32 cellular contexts compared by ENCODE assay signal in the genomic region with DNA sequence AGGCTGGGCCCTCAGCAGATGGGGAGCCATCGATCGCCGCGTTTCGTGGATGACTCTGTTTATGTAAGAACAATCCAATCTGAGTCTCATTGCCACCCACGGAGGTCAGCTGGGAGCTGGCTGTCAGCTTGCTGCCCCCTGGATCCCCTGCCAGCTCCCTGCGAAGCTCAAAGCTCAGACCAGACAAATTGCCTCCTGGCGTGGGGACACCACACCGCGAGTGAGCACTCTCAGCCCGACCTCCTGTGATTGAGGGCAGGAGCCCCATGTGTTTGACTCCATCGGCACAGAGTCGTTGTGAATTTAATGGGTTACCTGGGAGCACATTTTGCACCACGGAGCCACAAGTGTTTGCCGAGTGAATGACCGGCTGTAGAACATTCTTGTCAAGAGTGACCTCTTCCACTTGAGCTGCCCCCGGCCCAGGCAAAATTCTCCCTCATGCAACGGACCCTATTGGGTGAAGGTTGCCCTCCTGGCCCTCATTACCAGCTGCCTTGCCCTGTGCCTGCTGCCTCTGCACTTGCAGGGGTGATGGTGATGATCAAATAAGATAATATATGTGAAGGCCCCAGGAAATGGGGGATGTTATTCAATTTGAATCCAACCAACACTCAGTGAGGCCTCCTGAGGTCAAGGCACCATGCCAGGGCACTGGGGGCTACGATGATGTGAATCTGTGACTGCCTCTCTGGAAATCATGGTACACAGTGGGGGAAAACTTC. TPM values are rescaled to one million over a fixed set of nuclear protein-coding genes. Genes with fewer than 3 reads are reported as not detected.
DNase-seq lines count a peak whose midpoint lies in the region; ATAC-seq, FAIRE-seq and TF ChIP-seq lines count a peak whose summit lies in the region.
"Had no signal": no experiment of that assay in that cellular context is flagged by ENCODE, and none has a peak within 500 bp of the region (broad histone marks: within the 10 kb centered on the region; RNA-seq: fewer than 3 reads in every experiment).

No MANE protein-coding gene starts in this region.

- peaks cover 14 to 23% of the 10 kb centered on the region in 2 experiments for H3K36me3 ChIP-seq in HepG2 (replicated peaks in 1 of 2; ENCODE audit: control insufficient read depth in 1 of 2, insufficient read depth in 2 of 2, low read length in 2 of 2)

- WGBS in HepG2 (ENCODE audit: low lambda C conversion rate): 16% methylated on average over 15 of the region's 19 CpGs

- TF ChIP-seq EP300 in HepG2 (IDR thresholded peaks at IDR 0.05; ENCODE audit: low read depth in 2 of 2, low read length in 2 of 2) (no peak), HepG2 (CRISPR knock-in tag; IDR thresholded peaks at IDR 0.05; ENCODE audit: borderline replicate concordance) (no peak)

- H3K79me2 ChIP-seq in HepG2 (ENCODE audit: insufficient read depth, low read length): no peaks in the 10 kb centered on the region

- no peak overlapping the region for H3K27ac Mint-ChIP-seq in activated CD4-positive, alpha-beta T cell treated with anti-CD3 and anti-CD28 coated beads for 36 hours
- peak overlapping the region; percentile 6 for H3K27ac Mint-ChIP-seq in stimulated activated effector memory CD8-positive, alpha-beta T cell treated with anti-CD3 and anti-CD28 coated beads, Interleukin-12 subunit alpha, Interleukin-12 subunit beta, amount 100 ng/mL, for 72 hours
- H3K27ac Mint-ChIP-seq: activated naive CD4-positive, alpha-beta T cell treated with anti-CD3 and anti-CD28 coated beads, Interleukin-2, amount 50 U/mL, for 24 hours; type B pancreatic cell had no signal

- no peak overlapping the region for H3K4me3 Mint-ChIP-seq in activated CD4-positive, alpha-beta T cell treated with anti-CD3 and anti-CD28 coated beads for 36 hours
- no peak overlapping the region for H3K4me3 Mint-ChIP-seq in stimulated activated effector memory CD8-positive, alpha-beta T cell treated with anti-CD3 and anti-CD28 coated beads, Interleukin-12 subunit alpha, Interleukin-12 subunit beta, amount 100 ng/mL, for 72 hours
- H3K4me3 Mint-ChIP-seq: activated naive CD4-positive, alpha-beta T cell treated with anti-CD3 and anti-CD28 coated beads, Interleukin-2, amount 50 U/mL, for 24 hours; type B pancreatic cell had no signal

- peaks cover 7% of the 10 kb centered on the region for H3K27me3 Mint-ChIP-seq in activated CD4-positive, alpha-beta T cell treated with anti-CD3 and anti-CD28 coated beads for 36 hours

- no peaks in the 10 kb centered on the region for H3K4me1 Mint-ChIP-seq in activated CD4-positive, alpha-beta T cell treated with anti-CD3 and anti-CD28 coated beads for 36 hours
- H3K4me1 Mint-ChIP-seq in stimulated activated effector memory CD8-positive, alpha-beta T cell treated with anti-CD3 and anti-CD28 coated beads, Interleukin-12 subunit alpha, Interleukin-12 subunit beta, amount 100 ng/mL, for 72 hours: no peaks in the 10 kb centered on the region
- H3K4me1 Mint-ChIP-seq: activated naive CD4-positive, alpha-beta T cell treated with anti-CD3 and anti-CD28 coated beads, Interleukin-2, amount 50 U/mL, for 24 hours had no signal

- POLR2A ChIA-PET in activated CD4-positive, alpha-beta T cell treated with anti-CD3 and anti-CD28 coated beads for 36 hours (lab: Charles Lee): no interaction called here
- POLR2A ChIA-PET in RWPE1 (lab: Yijun Ruan, JAX; ENCODE audit: low non-redundant PET) (no interaction called here), HepG2 (lab: Yijun Ruan, JAX) (no interaction called here)

- H3K4me2 ChIP-seq in HepG2 (ENCODE audit: low read depth, low read length): no peak overlapping the region
- H3K4me2 ChIP-seq: PC-9 had no signal

- peaks cover 9 to 30% of the 10 kb centered on the region in 2 experiments; a peak in 4 of 5 replicates for H3K27me3 ChIP-seq in HepG2 (ENCODE audit: control insufficient read depth in 1 of 2, insufficient read depth in 2 of 2, low read length in 2 of 2)
- H3K27me3 ChIP-seq: MG63, SJCRH30 had no signal

- CTCF ChIA-PET in activated CD4-positive, alpha-beta T cell treated with anti-CD3 and anti-CD28 coated beads for 36 hours (lab: Charles Lee): interaction anchor here (0.6 to 6.2 kb wide), 3 partner anchors 31 to 213 kb away, joined by 3 to 84 read pairs (median 4); partner anchors contain the start of gene ACBD4
- CTCF ChIA-PET in RWPE1 (lab: Yijun Ruan, JAX): interaction anchor here (2.8 to 5.6 kb wide), 2 partner anchors 98 to 176 kb away, joined by 29 to 113 read pairs; no protein-coding TSS in a partner anchor
- CTCF ChIA-PET in HepG2 (lab: Yijun Ruan, JAX; ENCODE audit: low intra/inter-chr PET ratio, low total read pairs): no interaction called here

- H3K36me3 Mint-ChIP-seq in activated CD4-positive, alpha-beta T cell treated with anti-CD3 and anti-CD28 coated beads for 36 hours (ENCODE audit: low read depth): peaks cover 12% of the 10 kb centered on the region
- H3K36me3 Mint-ChIP-seq in stimulated activated effector memory CD8-positive, alpha-beta T cell treated with anti-CD3 and anti-CD28 coated beads, Interleukin-12 subunit alpha, Interleukin-12 subunit beta, amount 100 ng/mL, for 72 hours: peaks cover 7% of the 10 kb centered on the region
- H3K36me3 Mint-ChIP-seq: activated naive CD4-positive, alpha-beta T cell treated with anti-CD3 and anti-CD28 coated beads, Interleukin-2, amount 50 U/mL, for 24 hours had no signal

- H3K27ac ChIP-seq in RWPE1: 0 out of 2 replicates have a peak overlapping the region, but pooled peaks have one; percentile 0
- H3K27ac ChIP-seq in HepG2 (ENCODE audit: extremely low read length, insufficient read depth, low read length): no peak overlapping the region
- H3K27ac ChIP-seq: BLaER1 treated with 17β-estradiol and CSF1 and Interleukin-3, amounts not matched to agents 10 nM and 100 nM; neutrophil; PC-9; psoas muscle; SJCRH30; skin epidermis had no signal

- TF ChIP-seq POLR2A in HepG2 (IDR thresholded peaks at IDR 0.05; ENCODE audit: insufficient read depth in 1 of 2, low read depth in 2 of 2, low read length in 2 of 2): no peak

- no peaks in the 10 kb centered on the region for H4K20me1 ChIP-seq in HepG2 (ENCODE audit: insufficient read depth, low read length)

- peak; percentile 0 for DNase-seq in activated CD4-positive, alpha-beta T cell treated with anti-CD3 and anti-CD28 coated beads for 36 hours
- DNase-seq in activated CD4-positive, alpha-beta T cell treated with anti-CD3 and anti-CD28 coated beads, Interleukin-2, amount 50 U/mL, for 4 hours: no peak
- DNase-seq in RWPE1 (ENCODE audit: low spot score): no peak
- no peak for DNase-seq in HepG2 (ENCODE audit: low spot score)
- no peak for DNase-seq in stimulated activated effector memory CD8-positive, alpha-beta T cell treated with anti-CD3 and anti-CD28 coated beads, Interleukin-12 subunit alpha, Interleukin-12 subunit beta, amount 100 ng/mL, for 72 hours (ENCODE audit: low spot score in 2 of 2)
- DNase-seq in inferior parietal cortex (ENCODE audit: extremely low spot score): no peak
- DNase-seq in activated CD8-positive, alpha-beta memory T cell treated with anti-CD3 and anti-CD28 coated beads, Interleukin-2, amount 50 U/mL, for 4 hours: no peak
- DNase-seq: activated CD4-positive, alpha-beta T cell treated with anti-CD3 and anti-CD28 coated beads for 4 hours; activated T-cell treated with anti-CD3 and anti-CD28 coated beads, Interleukin-2, amount 50 U/mL, for 48 hours; COR-L47; EL; KBM-7; mammary epithelial cell; MG63; NCI-H2081; PC-9; psoas muscle; stimulated activated CD4-positive, alpha-beta T cell treated with anti-CD3 and anti-CD28 coated beads, Interleukin-1b, Interleukin-23, amount 100 ng/mL, for 48 hours; T-helper 1 cell had no signal

- no peak overlapping the region for H3K9ac ChIP-seq in HepG2 (ENCODE audit: insufficient read depth, low read depth, low read length)

- no peak overlapping the region for H3K4me3 ChIP-seq in HepG2 (replicated peaks in 1 of 3; ENCODE audit: insufficient read depth in 1 of 3, low read depth in 2 of 3, low read length in 3 of 3)
- H3K4me3 ChIP-seq: BLaER1 treated with 17β-estradiol and CSF1 and Interleukin-3, amounts not matched to agents 10 nM and 100 nM; HAP-1; MG63; PC-9; psoas muscle; SJCRH30; skin epidermis had no signal

- no peak for ATAC-seq in activated CD4-positive, alpha-beta T cell treated with anti-CD3 and anti-CD28 coated beads for 36 hours
- ATAC-seq in HepG2 (peak; percentile 3; the same call in 1 of the 3 replicates), HG02840 (IDR thresholded peaks at IDR 0.05; ENCODE audit: low FRiP score, unreplicated experiment) (no peak)
- no peak for ATAC-seq in stimulated activated effector memory CD8-positive, alpha-beta T cell treated with anti-CD3 and anti-CD28 coated beads, Interleukin-12 subunit alpha, Interleukin-12 subunit beta, amount 100 ng/mL, for 72 hours
- ATAC-seq: psoas muscle had no signal

- no peaks in the 10 kb centered on the region for H3K9me3 Mint-ChIP-seq in activated CD4-positive, alpha-beta T cell treated with anti-CD3 and anti-CD28 coated beads for 36 hours (ENCODE audit: low read depth)
- H3K9me3 Mint-ChIP-seq in stimulated activated effector memory CD8-positive, alpha-beta T cell treated with anti-CD3 and anti-CD28 coated beads, Interleukin-12 subunit alpha, Interleukin-12 subunit beta, amount 100 ng/mL, for 72 hours: no peaks in the 10 kb centered on the region
- H3K9me3 Mint-ChIP-seq: activated naive CD4-positive, alpha-beta T cell treated with anti-CD3 and anti-CD28 coated beads, Interleukin-2, amount 50 U/mL, for 24 hours; type B pancreatic cell had no signal

- BruUV-seq in HepG2 (replicated peaks; lab: Mats Ljungman, UMichigan): no TSS peak

- intact Hi-C loops in activated CD4-positive, alpha-beta T cell treated with anti-CD3 and anti-CD28 coated beads for 36 hours (cut with DNase I, micrococcal nuclease): loop anchor here (5.0 to 10.0 kb wide), 2 partner anchors 209 to 272 kb away; partner anchors contain the start of gene PLCD3 (in 1 of the 2)
- intact Hi-C loops in HepG2 (cut with micrococcal nuclease; ENCODE audit: unreplicated experiment): no loop called here

- H3K9me3 ChIP-seq in HepG2 (ENCODE audit: low read length): no peaks in the 10 kb centered on the region
- H3K9me3 ChIP-seq: BLaER1 treated with 17β-estradiol and CSF1 and Interleukin-3, amounts not matched to agents 10 nM and 100 nM; HAP-1; MG63; neutrophil; psoas muscle; SJCRH30 had no signal

- no peak for TF ChIP-seq RAD21 in HepG2 (CRISPR knock-in tag; IDR thresholded peaks at IDR 0.05)

- H2AFZ ChIP-seq in HepG2 (ENCODE audit: low read length): no peak overlapping the region
- H2AFZ ChIP-seq: PC-9 had no signal

- FAIRE-seq in HepG2 (lab: Jason Lieb, UNC): no peak
- FAIRE-seq: astrocyte, GM19239, TTC549 had no signal

- H3K4me1 ChIP-seq in HepG2 (ENCODE audit: insufficient read depth, low read length): peaks cover 10% of the 10 kb centered on the region
- H3K4me1 ChIP-seq: HAP-1, psoas muscle had no signal

- no peak for TF ChIP-seq CTCF in RWPE1 (conservative IDR thresholded peaks at IDR 0.05; ENCODE audit: low read depth)
- TF ChIP-seq CTCF in HepG2 (CRISPR knock-in tag; IDR thresholded peaks at IDR 0.05): no peak

- in situ Hi-C loops in HepG2 (cut with HindIII; ENCODE audit: extremely low pct_ligation_motif_present, low pct_unique_long_range_greater_than_20kb): loop anchor here (5.0 to 10.0 kb wide), 3 partner anchors 39 to 182 kb away; no protein-coding TSS in a partner anchor

RNA-seq across cellular contexts. Expression of gene GFAP, which starts 7.6 kb away (rescaled TPM):
- total RNA-seq in activated CD4-positive, alpha-beta T cell treated with anti-CD3 and anti-CD28 coated beads for 36 hours: not detected
- 0.11 and 0.35 TPM in 2 replicates for total RNA-seq in HepG2 (2016; rRNA removed; fragmentation: Illumina TruSeq; extraction: Trizol)
- 0.20 TPM in 1 of 2 replicates, not detected in the other for total RNA-seq in HepG2 (2016; cell fraction: cytosol; rRNA removed; fragmentation: Illumina TruSeq; extraction: Trizol; ENCODE audit: low read depth)
- 0.50 TPM in 1 of 2 replicates, not detected in the other for total RNA-seq in HepG2 (2016; cell fraction: insoluble cytoplasmic fraction; rRNA removed; fragmentation: Illumina TruSeq; extraction: Trizol)
- 0.10 and 0.22 TPM in 2 replicates for total RNA-seq in HepG2 (2016; cell fraction: membrane; rRNA removed; fragmentation: Illumina TruSeq; extraction: Trizol)
- total RNA-seq in HepG2 (2016; cell fraction: nucleus; rRNA removed; fragmentation: Illumina TruSeq; extraction: Trizol): 0.63 TPM in 1 of 2 replicates, not detected in the other
- polyA plus RNA-seq in HepG2 (2011; rRNA removed): 0.16 and 0.29 TPM in 2 replicates
- 0.08 and 0.24 TPM in 2 replicates for polyA plus RNA-seq in HepG2 (2011; cell fraction: cytosol; rRNA removed)
- polyA plus RNA-seq in HepG2 (2011; cell fraction: nucleus; rRNA removed): 0.24 and 0.99 TPM in 2 replicates
- polyA plus RNA-seq in HepG2 (2012): 0.13 TPM in 1 of 2 replicates, not detected in the other
- polyA plus RNA-seq in HepG2 (2016; cell fraction: cytosol; fragmentation: Illumina TruSeq; extraction: Trizol; ENCODE audit: low read depth): 0.18 TPM in 1 of 2 replicates, not detected in the other
- 0.39 TPM in 1 of 2 replicates, not detected in the other for polyA plus RNA-seq in HepG2 (2016; cell fraction: insoluble cytoplasmic fraction; fragmentation: Illumina TruSeq; extraction: Trizol; ENCODE audit: low read depth)
- polyA plus RNA-seq in HepG2 (2016; cell fraction: membrane; fragmentation: Illumina TruSeq; extraction: Trizol; ENCODE audit: low read depth): 0.11 and 0.38 TPM in 2 replicates
- polyA plus RNA-seq in HepG2 (2016; cell fraction: nucleus; fragmentation: Illumina TruSeq; extraction: Trizol; ENCODE audit: insufficient read depth, low read depth): not detected in 2 replicates
- polyA minus RNA-seq in HepG2 (2011; rRNA and poly(A)+ RNA removed; ENCODE audit: low replicate concordance): 0.78 TPM in 1 of 2 replicates, not detected in the other
- not detected in 2 replicates for polyA minus RNA-seq in HepG2 (2011; cell fraction: cytosol; rRNA and poly(A)+ RNA removed)
- polyA minus RNA-seq in HepG2 (2011; cell fraction: nucleus; rRNA and poly(A)+ RNA removed): not detected in 2 replicates
- total RNA-seq: activated CD8-positive, alpha-beta memory T cell treated with anti-CD3 and anti-CD28 coated beads for 36 hours; astrocyte; kidney epithelial cell; PC-9 had no signal
- polyA plus RNA-seq: mammary epithelial cell had no signal

RNA-seq across cellular contexts. Expression of gene EFTUD2, which starts 23.7 kb away (rescaled TPM):
- 100 to 1,000 TPM; 175 to 203 TPM for total RNA-seq in activated CD4-positive, alpha-beta T cell treated with anti-CD3 and anti-CD28 coated beads for 36 hours
- total RNA-seq in HepG2 (2016; rRNA removed; fragmentation: Illumina TruSeq; extraction: Trizol): 137 and 310 TPM in 2 replicates
- 12.3 and 15.8 TPM in 2 replicates for total RNA-seq in HepG2 (2016; cell fraction: cytosol; rRNA removed; fragmentation: Illumina TruSeq; extraction: Trizol; ENCODE audit: low read depth)
- total RNA-seq in HepG2 (2016; cell fraction: insoluble cytoplasmic fraction; rRNA removed; fragmentation: Illumina TruSeq; extraction: Trizol): 133 and 270 TPM in 2 replicates
- 28.2 and 35.7 TPM in 2 replicates for total RNA-seq in HepG2 (2016; cell fraction: membrane; rRNA removed; fragmentation: Illumina TruSeq; extraction: Trizol)
- total RNA-seq in HepG2 (2016; cell fraction: nucleus; rRNA removed; fragmentation: Illumina TruSeq; extraction: Trizol): 141 TPM in 2 replicates
- polyA plus RNA-seq in HepG2 (2011; rRNA removed): 107 and 111 TPM in 2 replicates
- 91.0 and 97.8 TPM in 2 replicates for polyA plus RNA-seq in HepG2 (2011; cell fraction: cytosol; rRNA removed)
- 171 and 192 TPM in 2 replicates for polyA plus RNA-seq in HepG2 (2011; cell fraction: nucleus; rRNA removed)
- polyA plus RNA-seq in HepG2 (2012): 121 and 137 TPM in 2 replicates
- polyA plus RNA-seq in HepG2 (2016; cell fraction: cytosol; fragmentation: Illumina TruSeq; extraction: Trizol; ENCODE audit: low read depth): 6.8 and 7.8 TPM in 2 replicates
- polyA plus RNA-seq in HepG2 (2016; cell fraction: insoluble cytoplasmic fraction; fragmentation: Illumina TruSeq; extraction: Trizol; ENCODE audit: low read depth): 145 and 179 TPM in 2 replicates
- polyA plus RNA-seq in HepG2 (2016; cell fraction: membrane; fragmentation: Illumina TruSeq; extraction: Trizol; ENCODE audit: low read depth): 17.0 and 18.1 TPM in 2 replicates
- 110 and 140 TPM in 2 replicates for polyA plus RNA-seq in HepG2 (2016; cell fraction: nucleus; fragmentation: Illumina TruSeq; extraction: Trizol; ENCODE audit: insufficient read depth, low read depth)
- 364 and 446 TPM in 2 replicates for polyA minus RNA-seq in HepG2 (2011; rRNA and poly(A)+ RNA removed; ENCODE audit: low replicate concordance)
- polyA minus RNA-seq in HepG2 (2011; cell fraction: cytosol; rRNA and poly(A)+ RNA removed): 88.8 and 91.3 TPM in 2 replicates
- polyA minus RNA-seq in HepG2 (2011; cell fraction: nucleus; rRNA and poly(A)+ RNA removed): 191 and 216 TPM in 2 replicates

RNA-seq across cellular contexts. Expression of gene KIF18B, which starts 24.7 kb away (rescaled TPM):
- 10 to 100 TPM; 38.9 to 48.7 TPM for total RNA-seq in activated CD4-positive, alpha-beta T cell treated with anti-CD3 and anti-CD28 coated beads for 36 hours
- 14.5 and 15.3 TPM in 2 replicates for total RNA-seq in HepG2 (2016; rRNA removed; fragmentation: Illumina TruSeq; extraction: Trizol)
- 9.5 and 10.9 TPM in 2 replicates for total RNA-seq in HepG2 (2016; cell fraction: cytosol; rRNA removed; fragmentation: Illumina TruSeq; extraction: Trizol; ENCODE audit: low read depth)
- total RNA-seq in HepG2 (2016; cell fraction: insoluble cytoplasmic fraction; rRNA removed; fragmentation: Illumina TruSeq; extraction: Trizol): 10.5 and 15.3 TPM in 2 replicates
- total RNA-seq in HepG2 (2016; cell fraction: membrane; rRNA removed; fragmentation: Illumina TruSeq; extraction: Trizol): 11.6 and 11.8 TPM in 2 replicates
- 16.1 and 18.1 TPM in 2 replicates for total RNA-seq in HepG2 (2016; cell fraction: nucleus; rRNA removed; fragmentation: Illumina TruSeq; extraction: Trizol)
- 13.2 and 15.2 TPM in 2 replicates for polyA plus RNA-seq in HepG2 (2011; rRNA removed)
- 3.7 and 7.3 TPM in 2 replicates for polyA plus RNA-seq in HepG2 (2011; cell fraction: cytosol; rRNA removed)
- 33.4 and 44.5 TPM in 2 replicates for polyA plus RNA-seq in HepG2 (2011; cell fraction: nucleus; rRNA removed)
- 4.1 and 7.4 TPM in 2 replicates for polyA plus RNA-seq in HepG2 (2012)
- polyA plus RNA-seq in HepG2 (2016; cell fraction: cytosol; fragmentation: Illumina TruSeq; extraction: Trizol; ENCODE audit: low read depth): 1.2 and 1.7 TPM in 2 replicates
- polyA plus RNA-seq in HepG2 (2016; cell fraction: insoluble cytoplasmic fraction; fragmentation: Illumina TruSeq; extraction: Trizol; ENCODE audit: low read depth): 11.3 and 16.8 TPM in 2 replicates
- 3.7 and 5.4 TPM in 2 replicates for polyA plus RNA-seq in HepG2 (2016; cell fraction: membrane; fragmentation: Illumina TruSeq; extraction: Trizol; ENCODE audit: low read depth)
- polyA plus RNA-seq in HepG2 (2016; cell fraction: nucleus; fragmentation: Illumina TruSeq; extraction: Trizol; ENCODE audit: insufficient read depth, low read depth): 81.4 and 94.7 TPM in 2 replicates
- 25.0 and 60.4 TPM in 2 replicates for polyA minus RNA-seq in HepG2 (2011; rRNA and poly(A)+ RNA removed; ENCODE audit: low replicate concordance)
- 8.2 and 9.4 TPM in 2 replicates for polyA minus RNA-seq in HepG2 (2011; cell fraction: cytosol; rRNA and poly(A)+ RNA removed)
- 12.9 and 15.5 TPM in 2 replicates for polyA minus RNA-seq in HepG2 (2011; cell fraction: nucleus; rRNA and poly(A)+ RNA removed)

RNA-seq across cellular contexts. Expression of gene C1QL1, which starts 45.2 kb away (rescaled TPM):
- total RNA-seq in activated CD4-positive, alpha-beta T cell treated with anti-CD3 and anti-CD28 coated beads for 36 hours: under 1 TPM; 0.37 to 0.83 TPM
- total RNA-seq in HepG2 (2016; rRNA removed; fragmentation: Illumina TruSeq; extraction: Trizol): 0.11 TPM in 1 of 2 replicates, not detected in the other
- total RNA-seq in HepG2 (2016; cell fraction: cytosol; rRNA removed; fragmentation: Illumina TruSeq; extraction: Trizol; ENCODE audit: low read depth): not detected in 2 replicates
- not detected in 2 replicates for total RNA-seq in HepG2 (2016; cell fraction: insoluble cytoplasmic fraction; rRNA removed; fragmentation: Illumina TruSeq; extraction: Trizol)
- total RNA-seq in HepG2 (2016; cell fraction: membrane; rRNA removed; fragmentation: Illumina TruSeq; extraction: Trizol): 0.14 TPM in 1 of 2 replicates, not detected in the other
- total RNA-seq in HepG2 (2016; cell fraction: nucleus; rRNA removed; fragmentation: Illumina TruSeq; extraction: Trizol): not detected in 2 replicates
- 0.07 and 0.11 TPM in 2 replicates for polyA plus RNA-seq in HepG2 (2011; rRNA removed)
- 0.10 and 0.20 TPM in 2 replicates for polyA plus RNA-seq in HepG2 (2011; cell fraction: cytosol; rRNA removed)
- 0.14 TPM in 1 of 2 replicates, not detected in the other for polyA plus RNA-seq in HepG2 (2011; cell fraction: nucleus; rRNA removed)
- 0.24 TPM in 1 of 2 replicates, not detected in the other for polyA plus RNA-seq in HepG2 (2012)
- polyA plus RNA-seq in HepG2 (2016; cell fraction: cytosol; fragmentation: Illumina TruSeq; extraction: Trizol; ENCODE audit: low read depth): 0.38 and 0.43 TPM in 2 replicates
- polyA plus RNA-seq in HepG2 (2016; cell fraction: insoluble cytoplasmic fraction; fragmentation: Illumina TruSeq; extraction: Trizol; ENCODE audit: low read depth): not detected in 2 replicates
- polyA plus RNA-seq in HepG2 (2016; cell fraction: membrane; fragmentation: Illumina TruSeq; extraction: Trizol; ENCODE audit: low read depth): 0.15 and 0.29 TPM in 2 replicates
- polyA plus RNA-seq in HepG2 (2016; cell fraction: nucleus; fragmentation: Illumina TruSeq; extraction: Trizol; ENCODE audit: insufficient read depth, low read depth): not detected in 2 replicates
- 1.1 TPM in 1 of 2 replicates, not detected in the other for polyA minus RNA-seq in HepG2 (2011; rRNA and poly(A)+ RNA removed; ENCODE audit: low replicate concordance)
- polyA minus RNA-seq in HepG2 (2011; cell fraction: cytosol; rRNA and poly(A)+ RNA removed): not detected in 2 replicates
- polyA minus RNA-seq in HepG2 (2011; cell fraction: nucleus; rRNA and poly(A)+ RNA removed): not detected in 2 replicates
- total RNA-seq: astrocyte, psoas muscle had no signal
